ENCODE assay signal across 11 cellular contexts in genomic region chr22:21593406-21594232, GRCh38. TPM values are rescaled to one million over a fixed set of nuclear protein-coding genes. Genes with fewer than 3 reads are reported as not detected.
A peak's percentile ranks its signal among the peaks of the same experiment; 100 is the strongest.
DNase-seq lines count a peak whose midpoint lies in the region; ATAC-seq, FAIRE-seq and TF ChIP-seq lines count a peak whose summit lies in the region.
"Had no signal": no experiment of that assay in that cellular context is flagged by ENCODE, and none has a peak within 500 bp of the region (broad histone marks: within the 10 kb centered on the region; RNA-seq: fewer than 3 reads in every experiment).

No MANE protein-coding gene starts in this region.

- no peak overlapping the region for H2AFZ ChIP-seq in astrocyte (ENCODE audit: low read depth, low read length)
- no peak overlapping the region for H2AFZ ChIP-seq in hepatocyte

- H3K36me3 Mint-ChIP-seq in astrocyte (ENCODE audit: low read depth, unreplicated experiment) = peaks cover 19% of the 10 kb centered on the region
- H3K36me3 Mint-ChIP-seq in activated CD4-positive, alpha-beta memory T cell treated with anti-CD3 and anti-CD28 coated beads for 36 hours = peaks cover 40% of the 10 kb centered on the region

- H3K36me3 ChIP-seq in astrocyte (ENCODE audit: insufficient read depth, low read length) (peaks cover 21% of the 10 kb centered on the region), hepatocyte (replicated peaks; ENCODE audit: insufficient read depth, low read depth) (no peaks in the 10 kb centered on the region), Peyer's patch (peaks cover 0 to 47% (median 0%) of the 10 kb centered on the region in 3 donors)

- H3K9me2 ChIP-seq in hepatocyte (replicated peaks; ENCODE audit: insufficient read depth) = no peaks in the 10 kb centered on the region

- H3K4me1 ChIP-seq in astrocyte (ENCODE audit: insufficient read depth, low read length) (no peaks in the 10 kb centered on the region), hepatocyte (ENCODE audit: insufficient read depth) (no peaks in the 10 kb centered on the region), Peyer's patch (peaks cover 0 to 16% (median 6%) of the 10 kb centered on the region in 4 donors)

- CTCF ChIA-PET in activated CD4-positive, alpha-beta memory T cell treated with anti-CD3 and anti-CD28 coated beads for 36 hours (lab: Charles Lee) = interaction anchor here (1.3 kb wide), 1 partner anchor 14 kb away, joined by 3 read pairs; no protein-coding TSS in a partner anchor

- H4K20me1 ChIP-seq in astrocyte (ENCODE audit: insufficient read depth, low read length) = peaks cover 96% of the 10 kb centered on the region
- H4K20me1 ChIP-seq in hepatocyte (ENCODE audit: insufficient read depth, poor library complexity, severe bottlenecking) = peaks cover 98% of the 10 kb centered on the region

- no peak overlapping the region for H3K27ac Mint-ChIP-seq in astrocyte (ENCODE audit: unreplicated experiment)
- H3K27ac Mint-ChIP-seq in activated CD4-positive, alpha-beta memory T cell treated with anti-CD3 and anti-CD28 coated beads for 36 hours = no peak overlapping the region

- no peaks in the 10 kb centered on the region for H3K9me3 ChIP-seq in astrocyte (ENCODE audit: insufficient read depth, low read depth, low read length)
- no peaks in the 10 kb centered on the region for H3K9me3 ChIP-seq in hepatocyte (ENCODE audit: low read depth)
- H3K9me3 ChIP-seq in Peyer's patch = no peaks in the 10 kb centered on the region

- WGBS in hepatocyte (ENCODE audit: low lambda C conversion rate, missing lambda C conversion rate) = 87% methylated on average over 11 of the region's 11 CpGs

- no peak for ATAC-seq in GM18868 (IDR thresholded peaks at IDR 0.05; ENCODE audit: unreplicated experiment)

- H3K4me3 ChIP-seq in astrocyte (ENCODE audit: insufficient read depth, low read depth, low read length) (no peak overlapping the region), hepatocyte (no peak overlapping the region), Peyer's patch (no peak overlapping the region)

- POLR2A ChIA-PET in activated CD4-positive, alpha-beta memory T cell treated with anti-CD3 and anti-CD28 coated beads for 36 hours (lab: Charles Lee) = interaction anchor here (1.2 kb wide), 1 partner anchor 9 kb away, joined by 4 read pairs; no protein-coding TSS in a partner anchor

- H3K27me3 Mint-ChIP-seq in astrocyte (ENCODE audit: low read depth, unreplicated experiment) = no peaks in the 10 kb centered on the region
- no peaks in the 10 kb centered on the region for H3K27me3 Mint-ChIP-seq in activated CD4-positive, alpha-beta memory T cell treated with anti-CD3 and anti-CD28 coated beads for 36 hours

- H3K79me2 ChIP-seq in astrocyte (ENCODE audit: insufficient read depth, low read length) (peaks cover 100% of the 10 kb centered on the region), hepatocyte (peaks cover 100% of the 10 kb centered on the region)

- H3K9ac ChIP-seq in astrocyte (ENCODE audit: low read length) = no peak overlapping the region

- DNase-seq in astrocyte (ENCODE audit: low read depth) = no peak
- no peak for DNase-seq in hepatocyte (ENCODE audit: low spot score)
- no peak for DNase-seq in Peyer's patch
- no peak for DNase-seq in activated CD4-positive, alpha-beta memory T cell treated with anti-CD3 and anti-CD28 coated beads for 36 hours
- DNase-seq in CD1c-positive myeloid dendritic cell (ENCODE audit: extremely low spot score) = no peak
- DNase-seq: effector memory CD4-positive, alpha-beta T cell had no signal

- no peak for TF ChIP-seq POLR2A in Peyer's patch (IDR thresholded peaks at IDR 0.05)

- H3K27ac ChIP-seq in 22Rv1 (no peak overlapping the region), astrocyte (ENCODE audit: low read depth, low read length) (no peak overlapping the region), hepatocyte (no peak overlapping the region), Peyer's patch (no peak overlapping the region)
- H3K27ac ChIP-seq: HL-60 had no signal

- FAIRE-seq in astrocyte (lab: Jason Lieb, UNC) = no peak

- H3K4me2 ChIP-seq in astrocyte (ENCODE audit: low read length) (no peak overlapping the region), hepatocyte (no peak overlapping the region)

- H3K27me3 ChIP-seq in astrocyte (ENCODE audit: insufficient read depth, low read length) (no peaks in the 10 kb centered on the region), hepatocyte (no peaks in the 10 kb centered on the region), Peyer's patch (no peaks in the 10 kb centered on the region)

- intact Hi-C loops in activated CD4-positive, alpha-beta memory T cell treated with anti-CD3 and anti-CD28 coated beads for 36 hours (cut with micrococcal nuclease) = no loop called here

- peak; percentile 56 for TF ChIP-seq CTCF in 22Rv1 (IDR thresholded peaks at IDR 0.05)
- peak; percentile 29; the same call in 1 of the 3 replicates for TF ChIP-seq CTCF in GM12872 (IDR thresholded peaks at IDR 0.05; ENCODE audit: insufficient read depth, low read depth, low read length)
- peak; percentile 22 for TF ChIP-seq CTCF in astrocyte (IDR thresholded peaks at IDR 0.05; ENCODE audit: insufficient read depth, low read depth, low read length)
- peak; percentile 27 for TF ChIP-seq CTCF in hepatocyte (IDR thresholded peaks at IDR 0.05; ENCODE audit: poor library complexity)
- peak in 3 of 6 experiments; percentile 2 to 27 (median 27) for TF ChIP-seq CTCF in Peyer's patch (IDR thresholded peaks at IDR 0.05)

- H3K9me3 Mint-ChIP-seq in astrocyte (ENCODE audit: unreplicated experiment) = no peaks in the 10 kb centered on the region
- H3K9me3 Mint-ChIP-seq in activated CD4-positive, alpha-beta memory T cell treated with anti-CD3 and anti-CD28 coated beads for 36 hours = no peaks in the 10 kb centered on the region

- H3K4me3 Mint-ChIP-seq in astrocyte (ENCODE audit: unreplicated experiment) = no peak overlapping the region
- no peak overlapping the region for H3K4me3 Mint-ChIP-seq in activated CD4-positive, alpha-beta memory T cell treated with anti-CD3 and anti-CD28 coated beads for 36 hours

- peaks cover 19% of the 10 kb centered on the region for H3K4me1 Mint-ChIP-seq in astrocyte (ENCODE audit: low read depth, unreplicated experiment)
- peaks cover 42% of the 10 kb centered on the region for H3K4me1 Mint-ChIP-seq in activated CD4-positive, alpha-beta memory T cell treated with anti-CD3 and anti-CD28 coated beads for 36 hours (ENCODE audit: low read depth)

RNA-seq across cellular contexts. Expression of gene UBE2L3, which starts 26.1 kb away (rescaled TPM):
- total RNA-seq in astrocyte (59.1 and 62.8 TPM in 2 replicates), hepatocyte (49.3 and 52.0 TPM in 2 replicates), Peyer's patch (10 to 100 TPM; 42.1 to 69.7 (median 50.1) TPM)
- 85.7 and 91.0 TPM in 2 replicates for polyA plus RNA-seq in hepatocyte
- 10 to 100 TPM; 52.4 to 53.1 TPM for total RNA-seq in activated CD4-positive, alpha-beta memory T cell treated with anti-CD3 and anti-CD28 coated beads for 36 hours

RNA-seq across cellular contexts. Expression of gene YDJC, which starts 36.2 kb away (rescaled TPM):
- total RNA-seq in astrocyte = 34.0 and 34.3 TPM in 2 replicates
- 24.1 and 34.6 TPM in 2 replicates for total RNA-seq in hepatocyte
- 44.5 and 49.8 TPM in 2 replicates for polyA plus RNA-seq in hepatocyte
- total RNA-seq in Peyer's patch = 10 to 100 TPM; 36.3 to 54.2 (median 38.8) TPM
- total RNA-seq in activated CD4-positive, alpha-beta memory T cell treated with anti-CD3 and anti-CD28 coated beads for 36 hours = 10 to 100 TPM; 45.3 to 47.1 TPM

RNA-seq across cellular contexts. Expression of gene CCDC116, which starts 38.9 kb away (rescaled TPM):
- 0.11 and 0.22 TPM in 2 replicates for total RNA-seq in astrocyte
- 0.20 and 0.30 TPM in 2 replicates for total RNA-seq in hepatocyte
- polyA plus RNA-seq in hepatocyte = 1.3 and 1.5 TPM in 2 replicates
- 1 to 10 TPM in 1 of 4 donors, under 1 TPM in 1, not detected in 2; 0.80 to 2.6 TPM for total RNA-seq in Peyer's patch
- under 1 TPM; 0.27 to 0.31 TPM for total RNA-seq in activated CD4-positive, alpha-beta memory T cell treated with anti-CD3 and anti-CD28 coated beads for 36 hours

RNA-seq across cellular contexts. Expression of gene RIMBP3C, which starts 42.4 kb away (rescaled TPM):
- total RNA-seq in astrocyte = 0.23 and 0.43 TPM in 2 replicates
- total RNA-seq in hepatocyte = 0.30 and 0.32 TPM in 2 replicates
- 0.05 TPM in 1 of 2 replicates, not detected in the other for polyA plus RNA-seq in hepatocyte
- total RNA-seq in Peyer's patch = under 1 TPM in 2 of 4 donors, not detected in 2; 0.54 to 0.83 TPM
- under 1 TPM in 1 of 2 experiments, not detected in 1; 0.46 TPM for total RNA-seq in activated CD4-positive, alpha-beta memory T cell treated with anti-CD3 and anti-CD28 coated beads for 36 hours
- total RNA-seq: Daoy had no signal

RNA-seq across cellular contexts. Expression of gene SDF2L1, which starts 48.5 kb away (rescaled TPM):
- 46.8 and 49.5 TPM in 2 replicates for total RNA-seq in astrocyte
- total RNA-seq in hepatocyte = 38.2 and 48.2 TPM in 2 replicates
- polyA plus RNA-seq in hepatocyte = 119 and 139 TPM in 2 replicates
- 10 to 100 TPM; 14.9 to 49.2 (median 30.0) TPM for total RNA-seq in Peyer's patch
- 10 to 100 TPM; 38.2 to 41.8 TPM for total RNA-seq in activated CD4-positive, alpha-beta memory T cell treated with anti-CD3 and anti-CD28 coated beads for 36 hours
